ENCODE assay signal across 9 cellular contexts in the genomic region with DNA sequence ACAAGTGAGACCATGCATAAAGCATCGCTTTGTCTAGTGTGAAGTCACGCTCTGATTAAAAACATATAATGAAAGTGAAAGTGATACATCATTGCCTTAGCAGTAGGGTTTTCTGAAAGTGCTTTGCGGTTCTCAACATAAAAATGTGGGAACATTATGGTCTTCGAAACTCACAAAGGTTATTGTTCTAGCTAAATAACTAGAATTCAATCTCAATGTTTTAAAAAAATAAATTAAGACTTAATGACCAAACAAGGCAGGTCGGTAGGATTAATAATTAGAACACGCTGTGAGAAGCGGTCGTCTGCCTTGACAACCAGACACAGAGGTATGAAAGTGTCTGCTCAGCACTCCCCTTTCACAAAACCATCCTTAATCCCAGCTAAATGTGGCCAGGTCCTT. TPM values are rescaled to one million over a fixed set of nuclear protein-coding genes. Genes with fewer than 3 reads are reported as not detected.
DNase-seq lines count a peak whose midpoint lies in the region; ATAC-seq, FAIRE-seq and TF ChIP-seq lines count a peak whose summit lies in the region.
"Had no signal": no experiment of that assay in that cellular context is flagged by ENCODE, and none has a peak within 500 bp of the region (broad histone marks: within the 10 kb centered on the region; RNA-seq: fewer than 3 reads in every experiment).

No MANE protein-coding gene starts in this region.

- H3K27me3 Mint-ChIP-seq in activated T-cell treated with anti-CD3 and anti-CD28 coated beads, Interleukin-2, amount 50 U/mL, for 4 hours (ENCODE audit: low read depth): no peaks in the 10 kb centered on the region
- H3K27me3 Mint-ChIP-seq in activated T-cell treated with anti-CD3 and anti-CD28 coated beads, Interleukin-2, amount 50 U/mL, for 24 hours: peaks cover 3% of the 10 kb centered on the region
- H3K27me3 Mint-ChIP-seq in nephron (ENCODE audit: low read depth): no peaks in the 10 kb centered on the region

- no peaks in the 10 kb centered on the region for H3K36me3 ChIP-seq in brain microvascular endothelial cell (replicated peaks)

- ATAC-seq in activated T-cell treated with anti-CD3 and anti-CD28 coated beads, Interleukin-2, amount 50 U/mL, for 4 hours: peak; percentile 67 to 73
- peak; percentile 98 for ATAC-seq in HG02610 (IDR thresholded peaks at IDR 0.05; ENCODE audit: unreplicated experiment)

- no peak for DNase-seq in activated T-cell treated with anti-CD3 and anti-CD28 coated beads, Interleukin-2, amount 50 U/mL, for 4 hours
- no peak for DNase-seq in activated T-cell treated with anti-CD3 and anti-CD28 coated beads, Interleukin-2, amount 50 U/mL, for 24 hours
- DNase-seq in NCI-H1417 treated with DMSO at 0.1 percent for 48 hours (lab: John Stamatoyannopoulos, UW) (peak; percentile 66), brain microvascular endothelial cell (no peak), D721Med (ENCODE audit: insufficient read length, low spot score) (no peak), cerebellar cortex (ENCODE audit: low spot score) (no peak)

- peak overlapping the region; percentile 54 for H3K4me3 ChIP-seq in brain microvascular endothelial cell (ENCODE audit: low read depth, low read length)
- H3K4me3 ChIP-seq: cardiac muscle cell had no signal

- H3K9me3 Mint-ChIP-seq in activated T-cell treated with anti-CD3 and anti-CD28 coated beads, Interleukin-2, amount 50 U/mL, for 4 hours: no peaks in the 10 kb centered on the region
- H3K9me3 Mint-ChIP-seq in activated T-cell treated with anti-CD3 and anti-CD28 coated beads, Interleukin-2, amount 50 U/mL, for 24 hours: no peaks in the 10 kb centered on the region
- H3K9me3 Mint-ChIP-seq in nephron: no peaks in the 10 kb centered on the region

- in situ Hi-C loops in brain microvascular endothelial cell (cut with HindIII; ENCODE audit: low pct_ligation_motif_present, low sequenced_read_pairs): no loop called here

- peaks cover 18% of the 10 kb centered on the region for H3K4me1 Mint-ChIP-seq in activated T-cell treated with anti-CD3 and anti-CD28 coated beads, Interleukin-2, amount 50 U/mL, for 4 hours (ENCODE audit: low read depth)
- peaks cover 13% of the 10 kb centered on the region for H3K4me1 Mint-ChIP-seq in activated T-cell treated with anti-CD3 and anti-CD28 coated beads, Interleukin-2, amount 50 U/mL, for 24 hours (ENCODE audit: low read depth)
- H3K4me1 Mint-ChIP-seq in nephron: peaks cover 13% of the 10 kb centered on the region

- H3K4me3 Mint-ChIP-seq in activated T-cell treated with anti-CD3 and anti-CD28 coated beads, Interleukin-2, amount 50 U/mL, for 4 hours: peak overlapping the region; percentile 65
- no peak overlapping the region for H3K4me3 Mint-ChIP-seq in activated T-cell treated with anti-CD3 and anti-CD28 coated beads, Interleukin-2, amount 50 U/mL, for 24 hours
- H3K4me3 Mint-ChIP-seq in nephron: peak overlapping the region in 2 of 3 experiments; percentile 69 to 78

- H3K36me3 Mint-ChIP-seq in activated T-cell treated with anti-CD3 and anti-CD28 coated beads, Interleukin-2, amount 50 U/mL, for 4 hours (ENCODE audit: insufficient read depth): peaks cover 2% of the 10 kb centered on the region
- no peaks in the 10 kb centered on the region for H3K36me3 Mint-ChIP-seq in activated T-cell treated with anti-CD3 and anti-CD28 coated beads, Interleukin-2, amount 50 U/mL, for 24 hours (ENCODE audit: low read depth)
- H3K36me3 Mint-ChIP-seq in nephron (ENCODE audit: low read depth): peaks cover 32% of the 10 kb centered on the region

- TF ChIP-seq CTCF in brain microvascular endothelial cell (IDR thresholded peaks at IDR 0.05; ENCODE audit: low read depth, low read length, missing control alignments) (no peak), nephron (IDR thresholded peaks at IDR 0.05; ENCODE audit: unreplicated experiment in 3 of 3) (no peak), D721Med (IDR thresholded peaks at IDR 0.05; ENCODE audit: insufficient read depth, missing control alignments) (no peak)

- no peak for FAIRE-seq in D721Med (lab: Jason Lieb, UNC)

- H3K27me3 ChIP-seq in brain microvascular endothelial cell (replicated peaks): no peaks in the 10 kb centered on the region
- H3K27me3 ChIP-seq: cardiac muscle cell had no signal

- H3K27ac Mint-ChIP-seq in activated T-cell treated with anti-CD3 and anti-CD28 coated beads, Interleukin-2, amount 50 U/mL, for 24 hours: no peak overlapping the region
- peak overlapping the region; percentile 31 to 89 (median 71) for H3K27ac Mint-ChIP-seq in nephron

- no peak overlapping the region for H3K27ac ChIP-seq in brain microvascular endothelial cell
- H3K27ac ChIP-seq: cardiac muscle cell had no signal

RNA-seq across cellular contexts. Expression of a gene that starts 42.2 kb away (rescaled TPM):
- not detected for total RNA-seq in activated T-cell treated with anti-CD3 and anti-CD28 coated beads, Interleukin-2, amount 50 U/mL, for 4 hours
